ENCODE assay signal across 12 cellular contexts in the genomic region with DNA sequence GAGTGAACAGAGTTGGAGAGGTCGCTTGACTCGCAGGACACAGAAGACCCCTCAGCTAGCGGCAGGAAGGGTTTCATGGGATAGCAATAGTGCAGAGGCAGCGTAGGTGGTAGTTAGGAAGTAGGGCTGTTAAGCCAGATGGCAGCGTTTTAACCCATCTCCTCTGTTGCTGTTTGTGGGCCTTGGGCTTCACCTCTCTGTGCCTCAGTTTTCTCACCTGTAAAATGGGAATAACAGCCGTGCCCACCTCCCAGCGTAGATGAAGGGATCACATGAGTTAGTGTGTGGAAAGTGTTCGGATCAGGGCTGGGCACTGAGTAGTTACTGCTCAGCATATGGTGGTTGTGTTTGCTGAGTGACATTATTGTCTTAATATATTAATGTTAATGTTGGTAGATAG. TPM values are rescaled to one million over a fixed set of nuclear protein-coding genes. Genes with fewer than 3 reads are reported as not detected.
DNase-seq lines count a peak whose midpoint lies in the region; ATAC-seq and TF ChIP-seq lines count a peak whose summit lies in the region.
"Had no signal": no experiment of that assay in that cellular context is flagged by ENCODE, and none has a peak within 500 bp of the region (broad histone marks: within the 10 kb centered on the region; RNA-seq: fewer than 3 reads in every experiment).

No MANE protein-coding gene starts in this region.

- peaks cover 38% of the 10 kb centered on the region for H3K36me3 Mint-ChIP-seq in activated naive CD8-positive, alpha-beta T cell treated with anti-CD3 and anti-CD28 coated beads, Interleukin-2, amount 50 U/mL, for 24 hours (ENCODE audit: low read depth)
- peaks cover 5 to 15% of the 10 kb centered on the region in 2 donors for H3K36me3 Mint-ChIP-seq in naive B cell

- H3K9me3 ChIP-seq in DND-41 (ENCODE audit: insufficient read depth, low read length, severe bottlenecking) (no peaks in the 10 kb centered on the region), ascending aorta (no peaks in the 10 kb centered on the region), aorta (ENCODE audit: control insufficient read depth, low read length) (no peaks in the 10 kb centered on the region)
- H3K9me3 ChIP-seq: ovary had no signal

- H3K4me1 Mint-ChIP-seq in activated naive CD8-positive, alpha-beta T cell treated with anti-CD3 and anti-CD28 coated beads, Interleukin-2, amount 50 U/mL, for 24 hours, result peaks cover 24% of the 10 kb centered on the region
- peaks cover 12 to 27% (median 23%) of the 10 kb centered on the region in 3 donors for H3K4me1 Mint-ChIP-seq in naive B cell

- WGBS in aorta, 2 donors, result 96 to 97% methylated on average over 8 of the region's 8 CpGs

- intact Hi-C loops in ascending aorta (cut with DNase I) (loop anchor here (5.0 kb wide), 1 partner anchor 234 kb away; the partner anchor contains the start of gene CLK4), aorta (cut with DNase I) (loop anchor here in 1 of 2 donors (2.0 kb wide), 1 partner anchor 235 kb away; the partner anchor contains the start of gene CLK4)

- peak overlapping the region; percentile 52 for H3K27ac Mint-ChIP-seq in activated naive CD8-positive, alpha-beta T cell treated with anti-CD3 and anti-CD28 coated beads, Interleukin-2, amount 50 U/mL, for 24 hours
- H3K27ac Mint-ChIP-seq in naive B cell, result peak overlapping the region in 4 of 6 donors; percentile 3 to 54 (median 12)

- TF ChIP-seq CTCF in AG10803 (conservative IDR thresholded peaks at IDR 0.05; ENCODE audit: low read length), result no peak
- no peak for TF ChIP-seq CTCF in DND-41 (IDR thresholded peaks at IDR 0.05; ENCODE audit: borderline replicate concordance, extremely low read depth, low read length, poor library complexity, severe bottlenecking)
- TF ChIP-seq CTCF in ascending aorta (IDR thresholded peaks at IDR 0.05), result no peak

- H3K4me3 ChIP-seq in AG10803 (ENCODE audit: low read length), result peak overlapping the region; percentile 39; the same call in 1 of the 2 replicates
- H3K4me3 ChIP-seq in DND-41 (ENCODE audit: low read depth in 1 of 2, low read length in 2 of 2), result peak overlapping the region in 1 of 2 experiments; percentile 46; a peak in 2 of 4 replicates
- H3K4me3 ChIP-seq in ascending aorta, result peak overlapping the region in 1 of 2 donors; percentile 40
- H3K4me3 ChIP-seq in aorta (ENCODE audit: low read length in 2 of 2), result no peak overlapping the region
- H3K4me3 ChIP-seq: ovary had no signal

- peak overlapping the region; percentile 58 for H3K4me2 ChIP-seq in DND-41 (ENCODE audit: insufficient read depth, low read length)

- H3K27ac ChIP-seq in DND-41 (ENCODE audit: low read length), result no peak overlapping the region
- H3K27ac ChIP-seq in ascending aorta, result no peak overlapping the region
- no peak overlapping the region for H3K27ac ChIP-seq in aorta (ENCODE audit: low read depth in 1 of 2, low read length in 2 of 2)
- H3K27ac ChIP-seq: dorsolateral prefrontal cortex, ovary had no signal

- no peaks in the 10 kb centered on the region for H3K27me3 Mint-ChIP-seq in activated naive CD8-positive, alpha-beta T cell treated with anti-CD3 and anti-CD28 coated beads, Interleukin-2, amount 50 U/mL, for 24 hours
- H3K27me3 Mint-ChIP-seq in naive B cell, result no peaks in the 10 kb centered on the region

- no peak overlapping the region for H2AFZ ChIP-seq in DND-41 (ENCODE audit: low read depth, low read length)

- H3K27me3 ChIP-seq in DND-41 (ENCODE audit: insufficient read depth, low read length, poor library complexity), result no peaks in the 10 kb centered on the region
- H3K27me3 ChIP-seq in ascending aorta, result no peaks in the 10 kb centered on the region
- H3K27me3 ChIP-seq in aorta (ENCODE audit: control insufficient read depth in 1 of 2, insufficient read depth in 2 of 2, low read length in 1 of 2), result no peaks in the 10 kb centered on the region
- H3K27me3 ChIP-seq: dorsolateral prefrontal cortex, ovary had no signal

- peaks cover 51% of the 10 kb centered on the region for H3K36me3 ChIP-seq in DND-41 (ENCODE audit: insufficient read depth, low read length)
- peaks cover 24 to 36% of the 10 kb centered on the region in 2 donors for H3K36me3 ChIP-seq in ascending aorta
- H3K36me3 ChIP-seq in aorta (ENCODE audit: control insufficient read depth in 1 of 2, insufficient read depth in 2 of 2, low read length in 1 of 2), result no peaks in the 10 kb centered on the region
- H3K36me3 ChIP-seq: ovary had no signal

- no peak overlapping the region for H3K9ac ChIP-seq in DND-41 (ENCODE audit: low read depth, low read length)

- H4K20me1 ChIP-seq in DND-41 (ENCODE audit: insufficient read depth, low read length), result peaks cover 5% of the 10 kb centered on the region; the same call in 1 of the 2 replicates

- ATAC-seq in DND-41 (ENCODE audit: insufficient read depth, low read depth) (no peak), naive B cell (ENCODE audit: low read depth in 2 of 2) (no peak), aorta (ENCODE audit: low FRiP score) (no peak)
- no peak for ATAC-seq in activated naive CD8-positive, alpha-beta T cell treated with anti-CD3 and anti-CD28 coated beads, Interleukin-2, amount 50 U/mL, for 24 hours

- H3K4me3 Mint-ChIP-seq in activated naive CD8-positive, alpha-beta T cell treated with anti-CD3 and anti-CD28 coated beads, Interleukin-2, amount 50 U/mL, for 24 hours, result peak overlapping the region; percentile 78
- H3K4me3 Mint-ChIP-seq in naive B cell, result peak overlapping the region; percentile 59 to 89 (median 76)

- H3K9me3 Mint-ChIP-seq in activated naive CD8-positive, alpha-beta T cell treated with anti-CD3 and anti-CD28 coated beads, Interleukin-2, amount 50 U/mL, for 24 hours, result no peaks in the 10 kb centered on the region
- peaks cover 0 to 2% (median 0%) of the 10 kb centered on the region in 7 donors for H3K9me3 Mint-ChIP-seq in naive B cell

- DNase-seq in AG10803 (ENCODE audit: low read depth) (no peak), DND-41 (no peak), naive B cell (no peak), NCI-H1105 (lab: John Stamatoyannopoulos, UW) (no peak), ascending aorta (ENCODE audit: low spot score in 2 of 2) (no peak), aorta (no peak)
- DNase-seq in activated naive CD8-positive, alpha-beta T cell treated with anti-CD3 and anti-CD28 coated beads, Interleukin-2, amount 50 U/mL, for 24 hours, result no peak
- DNase-seq in stimulated activated CD4-positive, alpha-beta T cell treated with anti-CD3 and anti-CD28 coated beads, Interleukin-4, amount 100 ng/mL, for 4 hours, result no peak
- DNase-seq: activated gamma-delta T cell; dorsolateral prefrontal cortex; ovary; stimulated activated naive CD4-positive, alpha-beta T cell had no signal

- peaks cover 46% of the 10 kb centered on the region for H3K79me2 ChIP-seq in DND-41 (ENCODE audit: insufficient read depth, low read length)

- H3K4me1 ChIP-seq in DND-41 (ENCODE audit: insufficient read depth, low read length), result peaks cover 33% of the 10 kb centered on the region
- H3K4me1 ChIP-seq in ascending aorta, result no peaks in the 10 kb centered on the region
- H3K4me1 ChIP-seq in aorta (ENCODE audit: control insufficient read depth in 1 of 2, insufficient read depth in 2 of 2, low read length in 2 of 2), result no peaks in the 10 kb centered on the region

RNA-seq across cellular contexts. Expression of gene ZNF354B, which starts 1.9 kb away (rescaled TPM):
- 1 to 10 TPM; 2.3 to 9.0 (median 5.5) TPM for polyA plus RNA-seq in naive B cell (ENCODE audit: low read depth in 6 of 6)
- 8.3 TPM for total RNA-seq in ascending aorta
- total RNA-seq in aorta, result 10 to 100 TPM; 14.4 to 22.9 TPM
- polyA plus RNA-seq in aorta, result 10 to 100 TPM in 1 of 2 donors, 1 to 10 TPM in 1; 2.3 to 16.6 TPM

RNA-seq across cellular contexts. Expression of gene ZFP2, which starts 34.1 kb away (rescaled TPM):
- polyA plus RNA-seq in naive B cell (ENCODE audit: low read depth in 6 of 6) (1 to 10 TPM in 5 of 6 donors, under 1 TPM in 1; 0.71 to 3.5 (median 1.9) TPM), aorta (1 to 10 TPM; 1.6 to 2.6 TPM)
- total RNA-seq in ascending aorta (0.75 TPM), aorta (1 to 10 TPM; 1.6 to 3.4 TPM)
